14 cellular contexts compared by ENCODE assay signal in the genomic region with DNA sequence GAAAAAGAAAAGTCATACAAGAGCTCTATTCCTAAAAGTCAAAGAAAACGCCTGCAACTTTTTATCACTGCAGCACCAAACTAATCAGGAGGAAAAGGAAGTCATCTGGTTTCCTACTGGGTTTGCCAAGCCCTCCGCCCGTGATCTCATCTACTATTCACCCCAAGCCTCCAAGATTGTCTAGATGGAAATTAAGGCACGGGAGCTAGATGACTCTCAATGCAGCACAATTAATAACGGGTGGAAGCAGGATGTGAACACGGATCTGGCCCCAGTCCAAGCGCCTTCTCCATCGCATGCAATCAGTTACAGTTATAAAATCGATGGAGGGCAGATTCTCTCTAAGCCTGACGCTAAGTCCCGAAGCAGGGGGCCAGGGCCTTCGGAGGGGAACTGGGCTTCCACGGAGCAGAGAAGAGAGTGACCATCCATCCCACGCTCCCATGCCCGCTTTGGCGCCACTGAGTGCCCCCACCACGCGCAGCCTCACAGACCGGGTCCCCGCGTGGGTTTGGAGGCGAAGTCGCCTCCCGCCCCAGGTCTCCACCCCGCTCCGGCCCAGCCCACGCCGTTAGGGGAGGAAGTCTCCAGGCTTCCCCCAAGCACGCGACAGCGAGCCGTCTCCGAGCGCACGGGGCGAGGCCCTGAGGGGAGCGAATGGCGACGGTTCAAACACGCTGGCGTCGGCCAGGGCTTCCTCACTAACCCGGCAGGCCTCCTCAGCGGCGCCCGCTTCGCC. TPM values are rescaled to one million over a fixed set of nuclear protein-coding genes. Genes with fewer than 3 reads are reported as not detected.
DNase-seq lines count a peak whose midpoint lies in the region; ATAC-seq lines count a peak whose summit lies in the region.
"Had no signal": no experiment of that assay in that cellular context is flagged by ENCODE, and none has a peak within 500 bp of the region (broad histone marks: within the 10 kb centered on the region; RNA-seq: fewer than 3 reads in every experiment).

No MANE protein-coding gene starts in this region.

- H4K8ac ChIP-seq in trophoblast cell (ENCODE audit: low read depth, low read length): no peak overlapping the region

- H2BK120ac ChIP-seq in trophoblast cell (ENCODE audit: insufficient read depth, low read length, poor library complexity): no peak overlapping the region

- H3K36me3 Mint-ChIP-seq in activated naive CD4-positive, alpha-beta T cell treated with anti-CD3 and anti-CD28 coated beads, Interleukin-2, amount 10 ng/mL, durations not matched to agents 7 days and 5 days: peaks cover 17% of the 10 kb centered on the region
- H3K36me3 Mint-ChIP-seq in activated naive CD4-positive, alpha-beta T cell treated with anti-CD3 and anti-CD28 coated beads, Interleukin-2, amount 50 U/mL, for 72 hours: peaks cover 24% of the 10 kb centered on the region in 2 donors
- H3K36me3 Mint-ChIP-seq in dendritic cell treated with granulocyte-macrophage colony-stimulating factor and Interleukin-4, amounts not matched to agents 40 ng/mL and 50 ng/mL, for 4 days (ENCODE audit: low read depth): peaks cover 31% of the 10 kb centered on the region

- CTCF ChIA-PET in activated naive CD4-positive, alpha-beta T cell treated with anti-CD3 and anti-CD28 coated beads, Interleukin-2, amount 10 ng/mL, durations not matched to agents 7 days and 5 days (lab: Charles Lee): no interaction called here

- H2AFZ ChIP-seq in trophoblast cell (ENCODE audit: insufficient read depth, low read length, poor library complexity): peak overlapping the region; percentile 1

- no peak overlapping the region for H3K4me2 ChIP-seq in trophoblast cell (ENCODE audit: low read length)

- no peak overlapping the region for H3K4me3 ChIP-seq in trophoblast cell (ENCODE audit: low read depth, low read length)
- H3K4me3 ChIP-seq: upper lobe of left lung had no signal

- H3K4me1 Mint-ChIP-seq in activated naive CD4-positive, alpha-beta T cell treated with anti-CD3 and anti-CD28 coated beads, Interleukin-2, amount 10 ng/mL, durations not matched to agents 7 days and 5 days: peaks cover 45% of the 10 kb centered on the region
- H3K4me1 Mint-ChIP-seq in dendritic cell treated with granulocyte-macrophage colony-stimulating factor and Interleukin-4, amounts not matched to agents 40 ng/mL and 50 ng/mL, for 4 days (ENCODE audit: low read depth): peaks cover 60% of the 10 kb centered on the region

- no peak overlapping the region for H3K9ac ChIP-seq in trophoblast cell (ENCODE audit: low read length)

- H3K4me1 ChIP-seq in trophoblast cell (ENCODE audit: control insufficient read depth in 1 of 2, insufficient read depth in 2 of 2, low read length in 2 of 2): peaks cover 6 to 13% of the 10 kb centered on the region in 2 experiments

- no peaks in the 10 kb centered on the region for H3K27me3 ChIP-seq in trophoblast cell (ENCODE audit: insufficient read depth, low read length)
- H3K27me3 ChIP-seq: upper lobe of left lung had no signal

- H3K23ac ChIP-seq in trophoblast cell (ENCODE audit: low read length): no peak overlapping the region

- peaks cover 4% of the 10 kb centered on the region for H3K79me2 ChIP-seq in trophoblast cell (ENCODE audit: control insufficient read depth, insufficient read depth, low read length, poor library complexity)

- H3K4me3 Mint-ChIP-seq in activated naive CD4-positive, alpha-beta T cell treated with anti-CD3 and anti-CD28 coated beads, Interleukin-2, amount 10 ng/mL, durations not matched to agents 7 days and 5 days: peak overlapping the region; percentile 35
- H3K4me3 Mint-ChIP-seq in dendritic cell treated with granulocyte-macrophage colony-stimulating factor and Interleukin-4, amounts not matched to agents 40 ng/mL and 50 ng/mL, for 4 days: peak overlapping the region; percentile 21
- H3K4me3 Mint-ChIP-seq: activated naive CD8-positive, alpha-beta T cell treated with anti-CD3 and anti-CD28 coated beads, Interleukin-2, amount 10 ng/mL, durations not matched to agents 7 days and 5 days; memory B cell had no signal

- H3K27me3 Mint-ChIP-seq in activated naive CD4-positive, alpha-beta T cell treated with anti-CD3 and anti-CD28 coated beads, Interleukin-2, amount 10 ng/mL, durations not matched to agents 7 days and 5 days: no peaks in the 10 kb centered on the region
- peaks cover 6% of the 10 kb centered on the region for H3K27me3 Mint-ChIP-seq in dendritic cell treated with granulocyte-macrophage colony-stimulating factor and Interleukin-4, amounts not matched to agents 40 ng/mL and 50 ng/mL, for 4 days
- H3K27me3 Mint-ChIP-seq: activated naive CD8-positive, alpha-beta T cell treated with anti-CD3 and anti-CD28 coated beads, Interleukin-2, amount 10 ng/mL, durations not matched to agents 7 days and 5 days; memory B cell had no signal

- H3K27ac Mint-ChIP-seq in activated naive CD4-positive, alpha-beta T cell treated with anti-CD3 and anti-CD28 coated beads, Interleukin-2, amount 10 ng/mL, durations not matched to agents 7 days and 5 days: peak overlapping the region; percentile 39
- peak overlapping the region in 1 of 2 donors; percentile 31 for H3K27ac Mint-ChIP-seq in activated naive CD4-positive, alpha-beta T cell treated with anti-CD3 and anti-CD28 coated beads, Interleukin-2, amount 50 U/mL, for 72 hours
- H3K27ac Mint-ChIP-seq in dendritic cell treated with granulocyte-macrophage colony-stimulating factor and Interleukin-4, amounts not matched to agents 40 ng/mL and 50 ng/mL, for 4 days: peak overlapping the region; percentile 59
- H3K27ac Mint-ChIP-seq: activated naive CD8-positive, alpha-beta T cell treated with anti-CD3 and anti-CD28 coated beads, Interleukin-2, amount 10 ng/mL, durations not matched to agents 7 days and 5 days; memory B cell had no signal

- H4K91ac ChIP-seq in trophoblast cell (ENCODE audit: low read depth, low read length): no peak overlapping the region

- peaks cover 7% of the 10 kb centered on the region for H3K79me1 ChIP-seq in trophoblast cell (ENCODE audit: low read length)

- H2BK12ac ChIP-seq in trophoblast cell (ENCODE audit: low read length): no peak overlapping the region

- H3K18ac ChIP-seq in trophoblast cell (ENCODE audit: low read length): no peak overlapping the region

- no peaks in the 10 kb centered on the region for H3K9me3 ChIP-seq in trophoblast cell (ENCODE audit: insufficient read depth, low read depth, low read length)
- H3K9me3 ChIP-seq: upper lobe of left lung had no signal

- H3K14ac ChIP-seq in trophoblast cell (ENCODE audit: low read length): no peak overlapping the region

- H3K4ac ChIP-seq in trophoblast cell (ENCODE audit: low read depth, low read length): no peak overlapping the region

- H2BK5ac ChIP-seq in trophoblast cell (ENCODE audit: low read depth, low read length, poor library complexity): no peak overlapping the region

- intact Hi-C loops in dendritic cell treated with granulocyte-macrophage colony-stimulating factor and Interleukin-4, amounts not matched to agents 40 ng/mL and 50 ng/mL, for 4 days (cut with micrococcal nuclease): no loop called here

- no peak overlapping the region for H3K27ac ChIP-seq in trophoblast cell (ENCODE audit: low read depth, low read length)
- H3K27ac ChIP-seq: upper lobe of left lung had no signal

- no peaks in the 10 kb centered on the region for H3K9me3 Mint-ChIP-seq in activated naive CD4-positive, alpha-beta T cell treated with anti-CD3 and anti-CD28 coated beads, Interleukin-2, amount 10 ng/mL, durations not matched to agents 7 days and 5 days
- H3K9me3 Mint-ChIP-seq in activated naive CD4-positive, alpha-beta T cell treated with anti-CD3 and anti-CD28 coated beads, Interleukin-2, amount 50 U/mL, for 72 hours: no peaks in the 10 kb centered on the region
- no peaks in the 10 kb centered on the region for H3K9me3 Mint-ChIP-seq in dendritic cell treated with granulocyte-macrophage colony-stimulating factor and Interleukin-4, amounts not matched to agents 40 ng/mL and 50 ng/mL, for 4 days
- H3K9me3 Mint-ChIP-seq: activated naive CD8-positive, alpha-beta T cell treated with anti-CD3 and anti-CD28 coated beads, Interleukin-2, amount 10 ng/mL, durations not matched to agents 7 days and 5 days; memory B cell had no signal

- DNase-seq in activated naive CD4-positive, alpha-beta T cell treated with anti-CD3 and anti-CD28 coated beads, Interleukin-2, amount 10 ng/mL, durations not matched to agents 7 days and 5 days: no peak
- DNase-seq in activated naive CD4-positive, alpha-beta T cell treated with anti-CD3 and anti-CD28 coated beads, Interleukin-2, amount 50 U/mL, for 72 hours (ENCODE audit: low spot score in 2 of 2): no peak
- peak; percentile 47 to 48 for DNase-seq in Kasumi-1 (lab: John Stamatoyannopoulos, UW)
- DNase-seq in trophoblast cell: no peak
- DNase-seq in NCI-H446 (lab: John Stamatoyannopoulos, UW): no peak
- DNase-seq: activated CD4-positive, alpha-beta T cell treated with anti-CD3 and anti-CD28 coated beads, Interleukin-2, amount 50 U/mL, for 1 hour; activated naive CD8-positive, alpha-beta T cell treated with anti-CD3 and anti-CD28 coated beads, Interleukin-2, amount 10 ng/mL, durations not matched to agents 7 days and 5 days; NCI-H1092 had no signal

- no peak overlapping the region for H2AK5ac ChIP-seq in trophoblast cell (ENCODE audit: low read length)

- peaks cover 0 to 7% of the 10 kb centered on the region in 2 experiments for H3K36me3 ChIP-seq in trophoblast cell (ENCODE audit: control insufficient read depth in 1 of 2, insufficient read depth in 2 of 2, low read length in 2 of 2)

- no peak overlapping the region for H4K12ac ChIP-seq in trophoblast cell (ENCODE audit: low read depth, low read length)

- ATAC-seq in activated naive CD4-positive, alpha-beta T cell treated with anti-CD3 and anti-CD28 coated beads, Interleukin-2, amount 50 U/mL, for 72 hours: no peak
- ATAC-seq in GM21447 (IDR thresholded peaks at IDR 0.05; ENCODE audit: unreplicated experiment) (no peak), GM21737 (IDR thresholded peaks at IDR 0.05; ENCODE audit: unreplicated experiment) (no peak)
- ATAC-seq: esophagus mucosa had no signal

- no CpG with 5 or more reads among the region's 47 CpGs for WGBS in trophoblast cell (ENCODE audit: extremely low coverage, insufficient coverage, insufficient read length)

RNA-seq across cellular contexts. Expression of gene HSF2BP, which starts 1.8 kb away (rescaled TPM):
- total RNA-seq in activated naive CD4-positive, alpha-beta T cell treated with anti-CD3 and anti-CD28 coated beads, Interleukin-2, amount 50 U/mL, for 72 hours: under 1 TPM; 0.57 to 0.78 TPM
- 1.7 and 1.8 TPM in 2 replicates for polyA plus RNA-seq in trophoblast cell (2013)

RNA-seq across cellular contexts. Expression of gene RRP1B, which starts 1.8 kb away (rescaled TPM):
- 10 to 100 TPM; 39.1 to 61.5 TPM for total RNA-seq in activated naive CD4-positive, alpha-beta T cell treated with anti-CD3 and anti-CD28 coated beads, Interleukin-2, amount 50 U/mL, for 72 hours
- polyA plus RNA-seq in trophoblast cell (2013): 14.3 and 14.8 TPM in 2 replicates

Comparison
In these comparisons a context has a peak if more than half of its experiments do, and no peak if none do; other contexts are left out.
1. DNase-seq: peak in Kasumi-1 (2 of 2); none in activated naive CD4-positive, alpha-beta T cell treated with anti-CD3 and anti-CD28 coated beads, Interleukin-2, amount 10 ng/mL, durations not matched to agents 7 days and 5 days (single experiment), activated naive CD4-positive, alpha-beta T cell treated with anti-CD3 and anti-CD28 coated beads, Interleukin-2, amount 50 U/mL, for 72 hours (0 of 2), trophoblast cell (0 of 2) and NCI-H446 (0 of 2).